Comparison of ENCODE assay signal across 1 cellular context in genomic region chr1:227260433-227260832, GRCh38.
TF ChIP-seq lines count a peak whose summit lies in the region.

No MANE protein-coding gene starts in this region.

TF ChIP-seq in K562, 482 proteins besides CTCF, POLR2A, EP300 and RAD21 (continued from another document):
- TF ChIP-seq ZNF165 (CRISPR knock-in tag; IDR thresholded peaks at IDR 0.05; ENCODE audit: borderline replicate concordance) = no peak
- TF ChIP-seq NCOR1 (IDR thresholded peaks at IDR 0.05) = peak; percentile 71
- peak in 1 of 2 experiments; percentile 83; a peak in 2 of 4 replicates for TF ChIP-seq RCOR1 (IDR thresholded peaks at IDR 0.05; ENCODE audit: borderline replicate concordance in 1 of 2, low read depth in 2 of 2, low read length in 2 of 2)
- no peak for TF ChIP-seq PTTG1 (tag; IDR thresholded peaks at IDR 0.05; ENCODE audit: low read depth)
- 0 out of 2 replicates have a peak, but pooled peaks have one; percentile 28 for TF ChIP-seq CREM (IDR thresholded peaks at IDR 0.05; ENCODE audit: low read depth)
- TF ChIP-seq SRSF3 (IDR thresholded peaks at IDR 0.05; ENCODE audit: insufficient read depth, low read length) = no peak
- no peak for TF ChIP-seq MCM3 (IDR thresholded peaks at IDR 0.05)
- TF ChIP-seq NFIC (IDR thresholded peaks at IDR 0.05) = peak; percentile 50; the same call in 1 of the 2 replicates
- peak; percentile 90 for TF ChIP-seq ARID1B (IDR thresholded peaks at IDR 0.05)
- TF ChIP-seq PCBP2 (IDR thresholded peaks at IDR 0.05; ENCODE audit: low read depth, low read length, poor library complexity, severe bottlenecking) = no peak
- no peak for TF ChIP-seq CHD2 (IDR thresholded peaks at IDR 0.05; ENCODE audit: low read depth, low read length)
- TF ChIP-seq TEAD2 (tag; IDR thresholded peaks at IDR 0.05) = no peak
- no peak for TF ChIP-seq ZNF507 (tag; conservative IDR thresholded peaks at IDR 0.05)
- no peak for TF ChIP-seq JUND (IDR thresholded peaks at IDR 0.05; ENCODE audit: borderline replicate concordance, low read depth, low read length)
- TF ChIP-seq JUND (tag; IDR thresholded peaks at IDR 0.05; ENCODE audit: borderline replicate concordance, low read depth, low read length) = peak; percentile 12; the same call in 1 of the 3 replicates
- TF ChIP-seq, protein P1, sequence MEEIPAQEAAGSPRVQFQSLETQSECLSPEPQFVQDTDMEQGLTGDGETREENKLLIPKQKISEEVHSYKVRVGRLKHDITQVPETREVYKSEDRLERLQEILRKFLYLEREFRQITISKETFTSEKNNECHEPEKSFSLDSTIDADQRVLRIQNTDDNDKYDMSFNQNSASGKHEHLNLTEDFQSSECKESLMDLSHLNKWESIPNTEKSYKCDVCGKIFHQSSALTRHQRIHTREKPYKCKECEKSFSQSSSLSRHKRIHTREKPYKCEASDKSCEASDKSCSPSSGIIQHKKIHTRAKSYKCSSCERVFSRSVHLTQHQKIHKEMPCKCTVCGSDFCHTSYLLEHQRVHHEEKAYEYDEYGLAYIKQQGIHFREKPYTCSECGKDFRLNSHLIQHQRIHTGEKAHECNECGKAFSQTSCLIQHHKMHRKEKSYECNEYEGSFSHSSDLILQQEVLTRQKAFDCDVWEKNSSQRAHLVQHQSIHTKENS (CRISPR knock-in tag; IDR thresholded peaks at IDR 0.05) = no peak
- TF ChIP-seq TAL1 (IDR thresholded peaks at IDR 0.05) = peak; percentile 82
- no peak for TF ChIP-seq WHSC1 (IDR thresholded peaks at IDR 0.05; ENCODE audit: low read length)
- peak; percentile 94 for TF ChIP-seq DPF2 (IDR thresholded peaks at IDR 0.05)
- TF ChIP-seq PHF21A (IDR thresholded peaks at IDR 0.05; ENCODE audit: borderline replicate concordance, low read depth) = no peak
- peak; percentile 79 for TF ChIP-seq CBFA2T2 (conservative IDR thresholded peaks at IDR 0.05)
- 0 out of 2 replicates have a peak, but pooled peaks have one; percentile 6 for TF ChIP-seq ZBTB5 (IDR thresholded peaks at IDR 0.05)
- no peak for TF ChIP-seq HNRNPL (IDR thresholded peaks at IDR 0.05; ENCODE audit: low read depth, low read length)
- TF ChIP-seq RBM25 (IDR thresholded peaks at IDR 0.05; ENCODE audit: low read depth, low read length, severe bottlenecking) = peak; percentile 59
- TF ChIP-seq SOX6 (IDR thresholded peaks at IDR 0.05) = peak; percentile 61; the same call in 1 of the 2 replicates
- TF ChIP-seq CBX2 (IDR thresholded peaks at IDR 0.05; ENCODE audit: insufficient read depth, low read length, poor library complexity, severe bottlenecking) = no peak
- no peak for TF ChIP-seq MTF1 (CRISPR knock-in tag; IDR thresholded peaks at IDR 0.05; ENCODE audit: borderline replicate concordance)
- TF ChIP-seq ESRRA (IDR thresholded peaks at IDR 0.05; ENCODE audit: borderline replicate concordance, low read depth) = no peak
- TF ChIP-seq KLF16 (IDR thresholded peaks at IDR 0.05) = 0 out of 2 replicates have a peak, but pooled peaks have one; percentile 19
- no peak for TF ChIP-seq KDM5B (IDR thresholded peaks at IDR 0.05; ENCODE audit: insufficient replicate concordance, low read depth, low read length)
- peak; percentile 42; the same call in 1 of the 2 replicates for TF ChIP-seq NFATC3 (IDR thresholded peaks at IDR 0.05)
- TF ChIP-seq ETV5 (CRISPR knock-in tag; IDR thresholded peaks at IDR 0.05; ENCODE audit: low read depth) = no peak
- peak; percentile 83 for TF ChIP-seq CC2D1A (IDR thresholded peaks at IDR 0.05)
TF ChIP-seq in K562: peak in this region for 64.
